Comparison of ENCODE assay signal across 1 cellular context in genomic region chr12:51672334-51672733, GRCh38.
TF ChIP-seq lines count a peak whose summit lies in the region.

No MANE protein-coding gene starts in this region.

TF ChIP-seq in HepG2, 621 proteins besides CTCF, POLR2A, EP300 and RAD21 (continued from another document):
- TF ChIP-seq ZBED4 (CRISPR knock-in tag; IDR thresholded peaks at IDR 0.05; ENCODE audit: borderline replicate concordance), result no peak
- TF ChIP-seq FOSL2 (CRISPR knock-in tag; IDR thresholded peaks at IDR 0.05), result no peak
- TF ChIP-seq ZNF556 (CRISPR knock-in tag; IDR thresholded peaks at IDR 0.05; ENCODE audit: borderline replicate concordance), result no peak
- no peak for TF ChIP-seq ZNF773 (CRISPR knock-in tag; IDR thresholded peaks at IDR 0.05; ENCODE audit: borderline replicate concordance)
- TF ChIP-seq PTBP1 (IDR thresholded peaks at IDR 0.05; ENCODE audit: low read depth, low read length, poor library complexity, severe bottlenecking), result no peak
